Comparison of ENCODE assay signal across 24 cellular contexts in the genomic region with DNA sequence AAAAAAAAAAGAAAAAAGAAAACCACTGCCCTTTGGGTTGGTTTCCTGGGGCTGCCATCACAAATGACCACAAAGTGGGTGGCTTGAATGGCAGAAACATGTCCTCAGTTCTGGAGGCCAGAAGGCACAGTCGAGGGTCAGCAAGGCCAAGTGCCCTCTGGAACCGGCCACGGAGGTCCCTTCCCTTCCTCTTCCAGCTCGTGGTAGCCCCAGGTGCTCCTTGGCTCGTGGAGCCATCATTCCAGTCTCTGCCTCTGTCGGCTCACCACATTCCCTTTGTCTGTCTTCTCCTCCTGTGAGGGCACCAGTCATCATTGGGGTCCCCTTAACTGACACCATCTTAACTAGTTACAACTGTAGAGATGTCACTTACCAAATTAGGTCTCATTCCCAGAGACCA.
"Had no signal": no experiment of that assay in that cellular context is flagged by ENCODE, and none has a peak within 500 bp of the region (broad histone marks: within the 10 kb centered on the region; RNA-seq: fewer than 3 reads in every experiment).

No MANE protein-coding gene starts in this region.

- H3K4me3 ChIP-seq: pancreas, thoracic aorta had no signal

- H3K9me3 Mint-ChIP-seq: activated CD4-positive, alpha-beta memory T cell treated with anti-CD3 and anti-CD28 coated beads, Interleukin-2, amount 10 ng/mL, durations not matched to agents 7 days and 5 days; activated CD4-positive, alpha-beta T cell treated with anti-CD3 and anti-CD28 coated beads, Interleukin-2, amount 10 ng/mL, durations not matched to agents 24 days and 14 days; activated naive CD8-positive, alpha-beta T cell treated with anti-CD3 and anti-CD28 coated beads, Interleukin-2, amount 10 ng/mL, durations not matched to agents 7 days and 5 days; mesothelial cell of epicardium; naive B cell; T-helper 1 cell treated with Interleukin-12 subunit alpha and Interleukin-12 subunit beta and Interleukin-4 antibody, amounts not matched to agents 30 μg/mL and 1 μg/mL, for 36 hours had no signal

- H3K4me1 ChIP-seq: pancreas had no signal

- H3K9me3 ChIP-seq: pancreas, thoracic aorta had no signal

- H3K27me3 Mint-ChIP-seq: naive B cell had no signal

- H3K36me3 Mint-ChIP-seq: activated naive CD8-positive, alpha-beta T cell treated with anti-CD3 and anti-CD28 coated beads, Interleukin-2, amount 10 ng/mL, durations not matched to agents 7 days and 5 days; mesothelial cell of epicardium; naive B cell had no signal

- H3K27ac ChIP-seq: pancreas, thoracic aorta, WERI-Rb-1 had no signal

- H3K36me3 ChIP-seq: pancreas, thoracic aorta, WERI-Rb-1 had no signal

- ATAC-seq: left ventricle myocardium superior, right cardiac atrium had no signal

- DNase-seq: activated CD4-positive, alpha-beta memory T cell treated with anti-CD3 and anti-CD28 coated beads, Interleukin-2, amount 10 ng/mL, durations not matched to agents 7 days and 5 days; activated CD4-positive, alpha-beta T cell treated with anti-CD3 and anti-CD28 coated beads, Interleukin-2, amount 10 ng/mL, durations not matched to agents 24 days and 14 days; activated effector memory CD4-positive, alpha-beta T cell treated with Interleukin-2 at 50 U/mL for 16 hours; activated naive CD4-positive, alpha-beta T cell treated with Interleukin-2 at 50 U/mL for 16 hours; activated naive CD8-positive, alpha-beta T cell treated with anti-CD3 and anti-CD28 coated beads, Interleukin-2, amount 10 ng/mL, durations not matched to agents 7 days and 5 days; central memory CD4-positive, alpha-beta T cell; dermis blood vessel endothelial cell; effector CD8-positive, alpha-beta T cell; left ventricle myocardium superior; naive B cell; nephron progenitor cell; nucleus accumbens; stimulated activated CD4-positive, alpha-beta T cell treated with anti-CD3 and anti-CD28 coated beads, Interleukin-15, amount 100 ng/mL, for 24 hours; stimulated activated CD4-positive, alpha-beta T cell treated with anti-CD3 and anti-CD28 coated beads, Interleukin-2, amount 100 ng/mL, for 24 hours; stimulated activated naive CD4-positive, alpha-beta T cell treated with Interleukin-2 at 50 U/mL for 16 hours; SW 1271; T1000; trophoblast cell; WERI-Rb-1 had no signal

- H3K4me3 Mint-ChIP-seq: activated CD4-positive, alpha-beta memory T cell treated with anti-CD3 and anti-CD28 coated beads, Interleukin-2, amount 10 ng/mL, durations not matched to agents 7 days and 5 days; activated CD4-positive, alpha-beta T cell treated with anti-CD3 and anti-CD28 coated beads, Interleukin-2, amount 10 ng/mL, durations not matched to agents 24 days and 14 days; activated naive CD8-positive, alpha-beta T cell treated with anti-CD3 and anti-CD28 coated beads, Interleukin-2, amount 10 ng/mL, durations not matched to agents 7 days and 5 days; mesothelial cell of epicardium; naive B cell; nephron progenitor cell; T-helper 1 cell treated with Interleukin-12 subunit alpha and Interleukin-12 subunit beta and Interleukin-4 antibody, amounts not matched to agents 30 μg/mL and 1 μg/mL, for 36 hours had no signal

- H3K27ac Mint-ChIP-seq: activated CD4-positive, alpha-beta memory T cell treated with anti-CD3 and anti-CD28 coated beads, Interleukin-2, amount 10 ng/mL, durations not matched to agents 7 days and 5 days; activated CD4-positive, alpha-beta T cell treated with anti-CD3 and anti-CD28 coated beads, Interleukin-2, amount 10 ng/mL, durations not matched to agents 24 days and 14 days; activated naive CD8-positive, alpha-beta T cell treated with anti-CD3 and anti-CD28 coated beads, Interleukin-2, amount 10 ng/mL, durations not matched to agents 7 days and 5 days; mesothelial cell of epicardium; nephron progenitor cell; T-helper 1 cell treated with Interleukin-12 subunit alpha and Interleukin-12 subunit beta and Interleukin-4 antibody, amounts not matched to agents 30 μg/mL and 1 μg/mL, for 36 hours had no signal
